Comparison of ENCODE assay signal across 9 cellular contexts in the genomic region with DNA sequence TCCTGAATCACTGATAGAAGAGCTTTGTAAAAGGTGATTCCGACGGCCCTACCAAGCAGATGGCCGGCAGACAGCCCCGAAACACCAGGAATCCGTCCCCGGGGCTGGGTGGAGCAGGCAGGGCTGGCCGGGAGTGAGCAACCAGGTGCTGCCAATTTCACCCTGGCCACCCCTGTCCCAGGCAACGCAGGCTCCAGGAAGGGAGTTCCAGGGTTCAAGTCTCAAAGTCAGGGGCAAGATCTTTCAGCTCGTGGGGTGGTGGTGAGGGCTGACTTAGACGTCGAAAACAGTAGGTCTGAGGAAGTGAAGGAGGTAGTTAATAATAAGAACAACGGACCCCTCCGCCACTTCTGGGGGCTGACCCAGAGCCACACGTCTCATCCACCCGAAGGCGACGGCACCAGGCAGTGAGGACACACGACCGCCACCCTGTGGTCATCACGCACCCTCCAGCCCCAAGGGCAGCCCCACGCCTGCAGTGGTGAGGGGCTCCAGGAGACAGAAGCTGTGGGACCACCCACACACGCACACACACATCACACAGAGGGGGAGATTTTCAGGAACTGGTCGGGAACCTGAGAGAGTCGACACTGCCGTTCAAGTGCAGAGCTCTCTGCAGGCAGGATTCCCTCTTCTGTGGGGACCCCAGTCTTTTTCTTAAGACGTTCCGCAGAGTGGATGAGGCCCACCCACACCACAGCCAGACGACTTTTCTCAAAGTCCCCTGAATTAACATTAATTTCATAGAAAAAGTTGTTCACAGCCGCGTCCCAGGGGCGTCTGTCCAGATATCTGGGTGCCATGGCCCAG.
DNase-seq lines count a peak whose midpoint lies in the region; ATAC-seq and TF ChIP-seq lines count a peak whose summit lies in the region.
"Had no signal": no experiment of that assay in that cellular context is flagged by ENCODE, and none has a peak within 500 bp of the region (broad histone marks: within the 10 kb centered on the region; RNA-seq: fewer than 3 reads in every experiment).

No MANE protein-coding gene starts in this region.

- in situ Hi-C loops in GM23248 (cut with MboI): loop anchor here (10.0 kb wide), 1 partner anchor 969 kb away; no protein-coding TSS in a partner anchor

- no peaks in the 10 kb centered on the region for H3K4me1 ChIP-seq in GM23248 (ENCODE audit: insufficient read depth)
- H3K4me1 ChIP-seq in adipocyte (ENCODE audit: control insufficient read depth, insufficient read depth, low read length): no peaks in the 10 kb centered on the region
- no peaks in the 10 kb centered on the region for H3K4me1 ChIP-seq in left lung

- no peaks in the 10 kb centered on the region for H3K79me2 ChIP-seq in GM23248 (ENCODE audit: insufficient read depth)

- no peaks in the 10 kb centered on the region for H4K20me1 ChIP-seq in GM23248 (ENCODE audit: insufficient read depth)

- DNase-seq in D341Med (ENCODE audit: low spot score): peak; percentile 65
- DNase-seq in GM23248: peak; percentile 35
- peak; percentile 24 for DNase-seq in adipocyte (ENCODE audit: low read depth)
- peak in 1 of 2 donors; percentile 79 for DNase-seq in left lung
- no peak for DNase-seq in effector CD4-positive, alpha-beta T cell
- no peak for DNase-seq in GOT3 (lab: John Stamatoyannopoulos, UW)
- DNase-seq: cerebellar nuclear complex had no signal

- H3F3A ChIP-seq in GM23248 (ENCODE audit: insufficient read depth): no peaks in the 10 kb centered on the region

- no peak overlapping the region for H3K4me3 ChIP-seq in GM23248
- no peak overlapping the region for H3K4me3 ChIP-seq in adipocyte (ENCODE audit: low read length)
- no peak overlapping the region for H3K4me3 ChIP-seq in left lung

- 3% methylated on average over 28 to 31 of the region's 31 CpGs for WGBS in GM23248 (ENCODE audit: low coverage in 1 of 2, low lambda C conversion rate in 2 of 2, missing lambda C conversion rate in 2 of 2), 2 experiments

- H3K36me3 ChIP-seq in GM23248 (ENCODE audit: low read depth) (no peaks in the 10 kb centered on the region), adipocyte (ENCODE audit: control insufficient read depth, insufficient read depth, low read length, severe bottlenecking) (no peaks in the 10 kb centered on the region), left lung (no peaks in the 10 kb centered on the region)

- intact Hi-C loops in left lung (cut with DNase I): loop anchor here in 1 of 2 donors (10.0 kb wide), 1 partner anchor 969 kb away; no protein-coding TSS in a partner anchor

- peaks cover 18% of the 10 kb centered on the region for H3K27me3 ChIP-seq in GM23248 (replicated peaks; ENCODE audit: insufficient read depth)
- H3K27me3 ChIP-seq in adipocyte (replicated peaks; ENCODE audit: control insufficient read depth, insufficient read depth, low read length): peaks cover 46% of the 10 kb centered on the region
- peaks cover 14 to 81% of the 10 kb centered on the region in 2 donors for H3K27me3 ChIP-seq in left lung

- H3K9me3 ChIP-seq in GM23248 (ENCODE audit: low read depth) (no peaks in the 10 kb centered on the region), adipocyte (ENCODE audit: control insufficient read depth, low read length) (peaks cover 5% of the 10 kb centered on the region), left lung (peaks cover 0 to 6% of the 10 kb centered on the region in 2 donors)

- no peaks in the 10 kb centered on the region for H3K9me2 ChIP-seq in GM23248 (ENCODE audit: insufficient read depth)

- no peak overlapping the region for H3K9ac ChIP-seq in GM23248
- no peak overlapping the region for H3K9ac ChIP-seq in adipocyte (ENCODE audit: low read length)

- H3K27ac ChIP-seq in GM23248 (no peak overlapping the region), left lung (no peak overlapping the region)

- H3K4me2 ChIP-seq in GM23248 (ENCODE audit: unreplicated experiment): no peak overlapping the region

- TF ChIP-seq CTCF in left lung (IDR thresholded peaks at IDR 0.05): no peak

- ATAC-seq in left lung (peak; percentile 72), GM19397 (IDR thresholded peaks at IDR 0.05; ENCODE audit: unreplicated experiment) (no peak), GM21825 (IDR thresholded peaks at IDR 0.05; ENCODE audit: unreplicated experiment) (no peak)

- no peak overlapping the region for H2AFZ ChIP-seq in GM23248

Comparison
In these comparisons a context has a peak if more than half of its experiments do, and no peak if none do; other contexts are left out.
1. DNase-seq: peak in D341Med (single experiment), GM23248 (single experiment) and adipocyte (single experiment); none in effector CD4-positive, alpha-beta T cell (single experiment) and GOT3 (single experiment).